19 cellular contexts compared by ENCODE assay signal in the genomic region with DNA sequence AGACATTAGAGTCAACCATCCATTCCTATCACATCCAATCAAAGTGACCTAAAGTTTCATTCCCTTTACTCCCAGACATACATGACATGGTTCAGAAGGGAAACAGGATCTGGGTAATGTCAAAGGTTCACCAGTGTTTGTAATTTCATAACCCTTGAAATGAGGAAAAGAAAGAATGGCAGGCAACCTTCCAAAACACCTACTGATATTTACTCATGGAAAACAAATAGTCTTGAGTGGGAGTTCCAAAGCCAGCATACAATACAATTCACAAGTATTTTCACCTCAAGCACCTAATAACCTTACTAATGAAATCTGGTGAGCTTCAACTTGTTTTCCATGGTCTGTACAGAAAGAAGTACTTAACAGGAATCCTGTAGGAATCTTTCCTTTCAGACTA.
DNase-seq lines count a peak whose midpoint lies in the region; ATAC-seq, FAIRE-seq and TF ChIP-seq lines count a peak whose summit lies in the region.
"Had no signal": no experiment of that assay in that cellular context is flagged by ENCODE, and none has a peak within 500 bp of the region (broad histone marks: within the 10 kb centered on the region; RNA-seq: fewer than 3 reads in every experiment).

No MANE protein-coding gene starts in this region.

- peak overlapping the region; percentile 62 for H3K4me2 ChIP-seq in A549
- H3K4me2 ChIP-seq: SK-N-SH had no signal

- TF ChIP-seq EP300 in A549 (IDR thresholded peaks at IDR 0.05) = peak in 1 of 2 experiments; percentile 46; a peak in 3 of 5 replicates

- H3K36me3 Mint-ChIP-seq in stimulated activated naive B cell treated with anti-CD40 and anti-IgM and Interleukin-4, amounts not matched to agents 10 μg/mL and 1 μg/mL and 100 μg/mL, for 72 hours = peaks cover 0 to 4% of the 10 kb centered on the region in 2 donors
- H3K36me3 Mint-ChIP-seq: activated CD4-positive, alpha-beta memory T cell treated with anti-CD3 and anti-CD28 coated beads for 36 hours; CD4-positive, CD25-positive, alpha-beta regulatory T cell had no signal

- peak; percentile 98 for FAIRE-seq in A549 (lab: Jason Lieb, UNC)
- FAIRE-seq: HTR-8/SVneo had no signal

- peak in 1 of 2 experiments; percentile 75 for DNase-seq in A549 (ENCODE audit: low read depth in 1 of 2, low spot score in 1 of 2)
- DNase-seq in NCI-H2029 treated with DMSO at 0.1 percent for 48 hours (lab: John Stamatoyannopoulos, UW) = peak; percentile 74
- peak in 1 of 4 donors; percentile 13 for DNase-seq in body of pancreas
- DNase-seq in lower lobe of right lung = no peak
- no peak for DNase-seq in kidney tubule cell (ENCODE audit: low spot score)
- DNase-seq in C1 segment of cervical spinal cord (lab: John Stamatoyannopoulos, UW) = no peak
- DNase-seq in stimulated activated naive B cell treated with anti-CD40 and anti-IgM and Interleukin-4, amounts not matched to agents 10 μg/mL and 1 μg/mL and 100 μg/mL, for 72 hours = no peak
- DNase-seq: activated CD4-positive, alpha-beta memory T cell treated with anti-CD3 and anti-CD28 coated beads for 36 hours; CD4-positive, CD25-positive, alpha-beta regulatory T cell; central memory CD4-positive, alpha-beta T cell; effector memory CD8-positive, alpha-beta T cell; foreskin melanocyte; NCI-H2227 treated with DMSO at 0.1 percent for 48 hours; SK-N-SH; stimulated activated CD4-positive, alpha-beta T cell treated with anti-CD3 and anti-CD28 coated beads, Interleukin-2, amount 100 ng/mL, for 48 hours; stimulated activated CD8-positive, alpha-beta memory T cell treated with anti-CD3 and anti-CD28 coated beads, Interleukin-4, amount 100 ng/mL, for 48 hours had no signal

- no peaks in the 10 kb centered on the region for H3K27me3 Mint-ChIP-seq in stimulated activated naive B cell treated with anti-CD40 and anti-IgM and Interleukin-4, amounts not matched to agents 10 μg/mL and 1 μg/mL and 100 μg/mL, for 72 hours
- H3K27me3 Mint-ChIP-seq: activated CD4-positive, alpha-beta memory T cell treated with anti-CD3 and anti-CD28 coated beads for 36 hours had no signal

- no peak; a peak in 1 of 5 replicates for TF ChIP-seq RAD21 in A549 (conservative IDR thresholded peaks at IDR 0.05 in 1 of 2, IDR thresholded peaks at IDR 0.05 in 1 of 2)

- intact Hi-C loops in body of pancreas (cut with DNase I) (no loop called here), lower lobe of right lung (cut with DNase I) (no loop called here)

- POLR2A ChIA-PET in A549 (lab: Yijun Ruan, JAX) = interaction anchor here (0.5 kb wide), 1 partner anchor 1336 kb away, joined by 3 read pairs; no protein-coding TSS in a partner anchor

- TF ChIP-seq CTCF in A549 (IDR thresholded peaks at IDR 0.05) = no peak
- no peak for TF ChIP-seq CTCF in body of pancreas (IDR thresholded peaks at IDR 0.05)
- no peak for TF ChIP-seq CTCF in lower lobe of right lung (IDR thresholded peaks at IDR 0.05)

- no peaks in the 10 kb centered on the region for H3K9me3 Mint-ChIP-seq in stimulated activated naive B cell treated with anti-CD40 and anti-IgM and Interleukin-4, amounts not matched to agents 10 μg/mL and 1 μg/mL and 100 μg/mL, for 72 hours
- H3K9me3 Mint-ChIP-seq: activated CD4-positive, alpha-beta memory T cell treated with anti-CD3 and anti-CD28 coated beads for 36 hours; effector memory CD8-positive, alpha-beta T cell; neural crest cell had no signal

- no peaks in the 10 kb centered on the region for H3K4me1 Mint-ChIP-seq in stimulated activated naive B cell treated with anti-CD40 and anti-IgM and Interleukin-4, amounts not matched to agents 10 μg/mL and 1 μg/mL and 100 μg/mL, for 72 hours

- H3K27me3 ChIP-seq in body of pancreas (no peaks in the 10 kb centered on the region), lower lobe of right lung (ENCODE audit: low read depth) (no peaks in the 10 kb centered on the region)

- CTCF ChIA-PET in A549 (lab: Yijun Ruan, JAX) = interaction anchor here (1.9 kb wide), 1 partner anchor 22 kb away, joined by 4 read pairs; no protein-coding TSS in a partner anchor

- TF ChIP-seq POLR2A in A549 (IDR thresholded peaks at IDR 0.05; ENCODE audit: low read length) (no peak), body of pancreas (IDR thresholded peaks at IDR 0.05) (no peak)

- no peak overlapping the region for H3K4me3 Mint-ChIP-seq in stimulated activated naive B cell treated with anti-CD40 and anti-IgM and Interleukin-4, amounts not matched to agents 10 μg/mL and 1 μg/mL and 100 μg/mL, for 72 hours
- H3K4me3 Mint-ChIP-seq: activated CD4-positive, alpha-beta memory T cell treated with anti-CD3 and anti-CD28 coated beads for 36 hours; CD4-positive, CD25-positive, alpha-beta regulatory T cell; effector memory CD8-positive, alpha-beta T cell; neural crest cell had no signal

- ATAC-seq in A549 (peak in 1 of 2 experiments; percentile 62; a peak in 3 of 6 replicates), body of pancreas (no peak), lower lobe of right lung (peak; percentile 70 to 83), GM21529 (IDR thresholded peaks at IDR 0.05; ENCODE audit: unreplicated experiment) (no peak)
- ATAC-seq in stimulated activated naive B cell treated with anti-CD40 and anti-IgM and Interleukin-4, amounts not matched to agents 10 μg/mL and 1 μg/mL and 100 μg/mL, for 72 hours (replicated peaks) = no peak
- ATAC-seq: effector memory CD8-positive, alpha-beta T cell had no signal

- H3K9me3 ChIP-seq in A549 (no peaks in the 10 kb centered on the region), body of pancreas (no peaks in the 10 kb centered on the region), lower lobe of right lung (no peaks in the 10 kb centered on the region)
- H3K9me3 ChIP-seq: SK-N-SH had no signal

- no peak overlapping the region for H3K27ac Mint-ChIP-seq in stimulated activated naive B cell treated with anti-CD40 and anti-IgM and Interleukin-4, amounts not matched to agents 10 μg/mL and 1 μg/mL and 100 μg/mL, for 72 hours
- H3K27ac Mint-ChIP-seq: activated CD4-positive, alpha-beta memory T cell treated with anti-CD3 and anti-CD28 coated beads for 36 hours; CD4-positive, CD25-positive, alpha-beta regulatory T cell; effector memory CD8-positive, alpha-beta T cell had no signal

- peak overlapping the region; percentile 42 to 54; a peak in 5 of 6 replicates for H3K27ac ChIP-seq in A549
- H3K27ac ChIP-seq in body of pancreas = peak overlapping the region in 3 of 4 donors; percentile 8 to 69 (median 9)
- peak overlapping the region; percentile 10 for H3K27ac ChIP-seq in lower lobe of right lung

- no peak overlapping the region for H3K4me3 ChIP-seq in A549
- H3K4me3 ChIP-seq in body of pancreas = no peak overlapping the region
- no peak overlapping the region for H3K4me3 ChIP-seq in lower lobe of right lung

- H3K4me1 ChIP-seq in A549 = peaks cover 27% of the 10 kb centered on the region
- H3K4me1 ChIP-seq in body of pancreas = peaks cover 27% of the 10 kb centered on the region
- H3K4me1 ChIP-seq in lower lobe of right lung = peaks cover 9% of the 10 kb centered on the region

- no peaks in the 10 kb centered on the region for H3K36me3 ChIP-seq in body of pancreas (replicated peaks in 1 of 2; ENCODE audit: insufficient read depth in 1 of 2, low read depth in 2 of 2)
- no peaks in the 10 kb centered on the region for H3K36me3 ChIP-seq in lower lobe of right lung

TF ChIP-seq in A549, 52 proteins besides CTCF, POLR2A, EP300 and RAD21:
- TF ChIP-seq GATA3 (IDR thresholded peaks at IDR 0.05; ENCODE audit: borderline replicate concordance) (peak; percentile 67), CEBPB (IDR thresholded peaks at IDR 0.05) (peak in 1 of 2 experiments; percentile 57; a peak in 1 of 4 replicates), HOXB5 (CRISPR knock-in tag; IDR thresholded peaks at IDR 0.05) (no peak)
TF ChIP-seq in A549: peak in this region for 2.

Comparison
In these comparisons a context has a peak if more than half of its experiments do, and no peak if none do; other contexts are left out.
1. ATAC-seq: peak in lower lobe of right lung (2 of 2); none in body of pancreas (single experiment), GM21529 (single experiment) and stimulated activated naive B cell treated with anti-CD40 and anti-IgM and Interleukin-4, amounts not matched to agents 10 μg/mL and 1 μg/mL and 100 μg/mL, for 72 hours (0 of 2).
2. Peak in every context shown above with its lines, with median percentiles within 50 percentile points of each other: H3K27ac ChIP-seq.